In the genomic region with DNA sequence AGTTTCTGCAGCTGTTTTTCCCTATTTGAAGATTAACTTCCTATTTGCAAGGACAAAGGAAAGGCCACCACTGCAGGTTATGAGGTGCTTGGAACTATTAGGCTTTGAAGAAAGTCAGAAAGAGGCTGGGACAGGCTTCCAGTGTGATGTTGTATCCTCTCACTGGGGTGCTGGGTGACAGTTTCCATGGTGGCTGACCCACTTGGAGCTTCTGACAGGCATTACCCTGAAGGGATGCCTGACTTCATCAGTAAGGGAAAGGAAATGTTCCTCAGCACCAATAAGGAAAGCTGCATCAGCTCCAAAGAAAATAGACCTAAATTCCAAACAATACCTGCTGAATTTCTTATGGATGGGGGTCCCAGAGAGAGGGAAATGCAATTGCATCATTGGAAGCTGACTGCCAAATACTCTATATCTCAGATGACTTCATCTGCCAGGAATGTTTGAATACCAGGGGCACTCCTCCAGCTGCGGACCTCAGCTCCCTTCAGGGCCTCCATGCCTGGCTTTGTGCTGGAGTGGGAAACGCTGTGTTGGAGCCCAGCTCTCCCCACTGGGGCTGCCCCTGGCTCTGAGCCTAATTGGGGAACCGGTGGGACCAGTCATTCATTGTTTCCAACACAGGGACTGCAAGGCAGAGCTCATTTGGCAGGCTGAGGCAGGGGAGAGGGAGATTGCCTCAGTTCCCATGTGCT, we compare ENCODE assay signal across 8 cellular contexts.
A peak's percentile ranks its signal among the peaks of the same experiment; 100 is the strongest.
DNase-seq lines count a peak whose midpoint lies in the region; ATAC-seq, FAIRE-seq and TF ChIP-seq lines count a peak whose summit lies in the region.

No MANE protein-coding gene starts in this region.

- H3F3A ChIP-seq in MM.1S (ENCODE audit: insufficient read depth, low read length), result no peaks in the 10 kb centered on the region

- no peaks in the 10 kb centered on the region for H3K9me1 ChIP-seq in endothelial cell of umbilical vein (replicated peaks; ENCODE audit: control insufficient read depth, extremely low read depth, insufficient read depth, low read length)

- TF ChIP-seq CTCF in endothelial cell of umbilical vein (IDR thresholded peaks at IDR 0.05; ENCODE audit: extremely low read depth in 1 of 2, insufficient read depth in 1 of 2, low read depth in 1 of 2, low read length in 2 of 2) (no peak), mucosa of descending colon (IDR thresholded peaks at IDR 0.05) (no peak), MM.1S (IDR thresholded peaks at IDR 0.05; ENCODE audit: low read length) (no peak)

- TF ChIP-seq POLR2A in endothelial cell of umbilical vein (IDR thresholded peaks at IDR 0.05; ENCODE audit: low read depth, low read length), result peak; percentile 56

- H3K4me2 ChIP-seq in endothelial cell of umbilical vein (ENCODE audit: insufficient read depth, low read length), result no peak overlapping the region
- no peak overlapping the region for H3K4me2 ChIP-seq in MM.1S (ENCODE audit: low read depth, low read length)

- POLR2A ChIA-PET in endothelial cell of umbilical vein (lab: Charles Lee), result interaction anchor here (0.7 to 1.9 kb wide), 4 partner anchors 9 to 97 kb away, joined by 3 to 11 read pairs (median 4); a partner anchor contains a TSS

- no peaks in the 10 kb centered on the region for H3K9me3 ChIP-seq in endothelial cell of umbilical vein (replicated peaks; ENCODE audit: control insufficient read depth, insufficient read depth, low read length)
- no peaks in the 10 kb centered on the region for H3K9me3 ChIP-seq in mucosa of descending colon
- H3K9me3 ChIP-seq in MM.1S (replicated peaks; ENCODE audit: insufficient read depth, low read length), result no peaks in the 10 kb centered on the region

- dilution Hi-C loops in endothelial cell of umbilical vein (cut with MboI; ENCODE audit: extremely low pct_ligation_motif_present, low sequenced_read_pairs), result no loop called here

- H3K27me3 ChIP-seq in endothelial cell of umbilical vein (ENCODE audit: control insufficient read depth in 2 of 2, insufficient read depth in 2 of 2, low read length in 2 of 2) (no peaks in the 10 kb centered on the region), MM.1S (replicated peaks; ENCODE audit: insufficient read depth, low read length) (no peaks in the 10 kb centered on the region)

- DNase-seq in AG08395 (ENCODE audit: low spot score) (peak; percentile 47), NCI-H1092 treated with DMSO at 0.1 percent for 48 hours (lab: John Stamatoyannopoulos, UW) (peak; percentile 24), endothelial cell of umbilical vein (ENCODE audit: low read depth, low spot score) (peak; percentile 98), mucosa of descending colon (peak in 1 of 3 donors; percentile 58), MM.1S (no peak), NCI-H1930 (lab: John Stamatoyannopoulos, UW) (no peak), DMS114 treated with DMSO at 0.1 percent for 48 hours (lab: John Stamatoyannopoulos, UW; ENCODE audit: unreplicated experiment) (no peak)

- peak overlapping the region; percentile 77 for H3K27ac ChIP-seq in endothelial cell of umbilical vein (ENCODE audit: insufficient read depth, low read depth, low read length)
- H3K27ac ChIP-seq in MM.1S (ENCODE audit: low read length), result no peak overlapping the region

- ATAC-seq in mucosa of descending colon (peak; percentile 23), GM19351 (IDR thresholded peaks at IDR 0.05; ENCODE audit: unreplicated experiment) (no peak)

- H3K4me3 ChIP-seq in endothelial cell of umbilical vein (replicated peaks in 1 of 3; ENCODE audit: insufficient read depth in 1 of 3, low read depth in 1 of 3, low read length in 3 of 3) (no peak overlapping the region), mucosa of descending colon (no peak overlapping the region), MM.1S (ENCODE audit: low read length) (no peak overlapping the region)

- H3K9me2 ChIP-seq in MM.1S (replicated peaks; ENCODE audit: insufficient read depth, low read length), result no peaks in the 10 kb centered on the region

- H2AFZ ChIP-seq in endothelial cell of umbilical vein (ENCODE audit: low read depth, low read length) (no peak overlapping the region), MM.1S (ENCODE audit: low read length) (no peak overlapping the region)

- FAIRE-seq in endothelial cell of umbilical vein (lab: Jason Lieb, UNC), result peak; percentile 98

- H3K4me1 ChIP-seq in endothelial cell of umbilical vein (ENCODE audit: control insufficient read depth, extremely low read depth, insufficient read depth, low read length) (peaks cover 43% of the 10 kb centered on the region), mucosa of descending colon (ENCODE audit: low read depth) (no peaks in the 10 kb centered on the region), MM.1S (ENCODE audit: low read length) (peaks cover 10% of the 10 kb centered on the region; the same call in 1 of the 2 replicates)

- H3K79me2 ChIP-seq in endothelial cell of umbilical vein (ENCODE audit: control insufficient read depth, insufficient read depth, low read length) (no peaks in the 10 kb centered on the region), MM.1S (ENCODE audit: low read length) (no peaks in the 10 kb centered on the region)

- intact Hi-C loops in endothelial cell of umbilical vein (cut with micrococcal nuclease) (loop anchor here (1.0 to 2.0 kb wide), 4 partner anchors 8 to 77 kb away; a partner anchor contains a TSS), mucosa of descending colon (cut with DNase I, micrococcal nuclease) (no loop called here)

- no peaks in the 10 kb centered on the region for H4K20me1 ChIP-seq in endothelial cell of umbilical vein (replicated peaks; ENCODE audit: control insufficient read depth, extremely low read depth, insufficient read depth, low read length)
- no peaks in the 10 kb centered on the region for H4K20me1 ChIP-seq in MM.1S (ENCODE audit: insufficient read depth, low read length)

- CTCF ChIA-PET in endothelial cell of umbilical vein (lab: Charles Lee), result interaction anchor here (0.6 to 3.9 kb wide), 17 partner anchors 11 to 647 kb away, joined by 3 to 36 read pairs (median 4); no protein-coding TSS in a partner anchor

- H3K9ac ChIP-seq in endothelial cell of umbilical vein (replicated peaks; ENCODE audit: extremely low read depth, insufficient read depth, low read length), result peak overlapping the region; percentile 56
- H3K9ac ChIP-seq in MM.1S (ENCODE audit: low read length), result no peak overlapping the region

- no TSS peak for BruUV-seq in endothelial cell of umbilical vein (replicated peaks; lab: Mats Ljungman, UMichigan)

- H3K36me3 ChIP-seq in endothelial cell of umbilical vein (ENCODE audit: control insufficient read depth in 2 of 2, extremely low read depth in 1 of 2, insufficient read depth in 2 of 2, low read length in 2 of 2) (peaks cover 8 to 12% of the 10 kb centered on the region in 2 experiments), mucosa of descending colon (ENCODE audit: low read depth) (no peaks in the 10 kb centered on the region), MM.1S (replicated peaks; ENCODE audit: insufficient read depth, low read length) (no peaks in the 10 kb centered on the region)

TF ChIP-seq in endothelial cell of umbilical vein, 7 proteins besides CTCF, POLR2A, EP300 and RAD21:
- TF ChIP-seq JUN (IDR thresholded peaks at IDR 0.05; ENCODE audit: borderline replicate concordance, insufficient read depth, insufficient read length, low read depth) (peak; percentile 98), GATA2 (IDR thresholded peaks at IDR 0.05; ENCODE audit: insufficient read depth, insufficient read length, low read depth, low read length) (peak; percentile 69), POLR2AphosphoS5 (IDR thresholded peaks at IDR 0.05; ENCODE audit: insufficient read depth, low read depth, low read length) (peak; percentile 96), EZH2 (IDR thresholded peaks at IDR 0.05; ENCODE audit: borderline replicate concordance, low read depth, low read length, severe bottlenecking) (no peak), FOS (IDR thresholded peaks at IDR 0.05; ENCODE audit: borderline replicate concordance, insufficient read depth, low read length) (peak; percentile 84), MYC (IDR thresholded peaks at IDR 0.05; ENCODE audit: low read depth, low read length) (no peak)
- TF ChIP-seq, protein P1, sequence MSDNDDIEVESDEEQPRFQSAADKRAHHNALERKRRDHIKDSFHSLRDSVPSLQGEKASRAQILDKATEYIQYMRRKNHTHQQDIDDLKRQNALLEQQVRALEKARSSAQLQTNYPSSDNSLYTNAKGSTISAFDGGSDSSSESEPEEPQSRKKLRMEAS (IDR thresholded peaks at IDR 0.05; ENCODE audit: insufficient read depth, insufficient read length), result peak; percentile 18
TF ChIP-seq in endothelial cell of umbilical vein: peak in this region for 5.

Comparison
In these comparisons a context has a peak if more than half of its experiments do, and no peak if none do; other contexts are left out.
1. DNase-seq: peak in AG08395 (single experiment), NCI-H1092 treated with DMSO at 0.1 percent for 48 hours (single experiment) and endothelial cell of umbilical vein (single experiment); none in MM.1S (single experiment), NCI-H1930 (0 of 2) and DMS114 treated with DMSO at 0.1 percent for 48 hours (single experiment).